10 cellular contexts compared by ENCODE assay signal in the genomic region with DNA sequence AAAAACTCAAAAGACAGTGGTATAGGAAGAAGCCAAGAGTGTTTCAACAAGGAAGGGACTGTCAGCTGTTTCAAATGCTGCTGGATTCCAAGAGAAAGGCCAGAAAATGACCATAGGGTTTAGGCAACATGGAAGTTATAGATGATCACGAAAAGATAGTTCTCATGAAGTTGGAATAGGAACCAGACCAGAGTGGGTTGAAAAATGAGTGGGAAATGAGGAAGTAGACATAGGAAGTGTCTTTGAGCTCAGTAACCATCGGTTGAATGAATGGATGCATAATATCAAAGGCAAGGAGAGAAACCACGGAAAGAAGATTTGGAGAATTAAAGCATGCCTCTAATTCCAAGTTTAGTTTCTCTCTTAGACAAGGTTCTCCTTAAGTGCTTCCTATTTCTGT. TPM values are rescaled to one million over a fixed set of nuclear protein-coding genes. Genes with fewer than 3 reads are reported as not detected.
DNase-seq lines count a peak whose midpoint lies in the region; ATAC-seq and TF ChIP-seq lines count a peak whose summit lies in the region.
"Had no signal": no experiment of that assay in that cellular context is flagged by ENCODE, and none has a peak within 500 bp of the region (broad histone marks: within the 10 kb centered on the region; RNA-seq: fewer than 3 reads in every experiment).

No MANE protein-coding gene starts in this region.

- H3K79me2 ChIP-seq in GM23338 (replicated peaks; ENCODE audit: insufficient read depth) (peaks cover 57% of the 10 kb centered on the region), hepatocyte (peaks cover 37% of the 10 kb centered on the region)

- H3K9me2 ChIP-seq in GM23338 (ENCODE audit: insufficient read depth) (no peaks in the 10 kb centered on the region), hepatocyte (replicated peaks; ENCODE audit: insufficient read depth) (no peaks in the 10 kb centered on the region)

- TF ChIP-seq CTCF in C4-2B (conservative IDR thresholded peaks at IDR 0.05) (no peak), GM23338 (conservative IDR thresholded peaks at IDR 0.05; ENCODE audit: low read depth in 2 of 2) (no peak), hepatocyte (IDR thresholded peaks at IDR 0.05; ENCODE audit: poor library complexity) (no peak), foreskin keratinocyte (conservative IDR thresholded peaks at IDR 0.05) (no peak)

- peak overlapping the region; percentile 100 for H3K4me2 ChIP-seq in GM23338
- peak overlapping the region; percentile 86 for H3K4me2 ChIP-seq in hepatocyte

- no peaks in the 10 kb centered on the region for H3K9me3 Mint-ChIP-seq in GM23338

- ATAC-seq in GM23338 = no peak
- ATAC-seq in foreskin keratinocyte = no peak
- no peak for ATAC-seq in GM21576 (IDR thresholded peaks at IDR 0.05; ENCODE audit: unreplicated experiment)

- H3K9me3 ChIP-seq in SJSA1 (replicated peaks) (no peaks in the 10 kb centered on the region), hepatocyte (ENCODE audit: low read depth) (no peaks in the 10 kb centered on the region)

- DNase-seq in GM23338 (ENCODE audit: low spot score) (no peak), SJSA1 (ENCODE audit: low read depth in 1 of 2, low spot score in 2 of 2) (no peak), hepatocyte (ENCODE audit: low spot score) (no peak), epidermal melanocyte (ENCODE audit: insufficient read length, low spot score) (no peak), foreskin keratinocyte (no peak), pons (ENCODE audit: low spot score) (no peak)
- DNase-seq: effector CD8-positive, alpha-beta T cell; substantia nigra had no signal

- H4K20me1 ChIP-seq in GM23338 (replicated peaks; ENCODE audit: insufficient read depth) (peaks cover 19% of the 10 kb centered on the region), hepatocyte (ENCODE audit: insufficient read depth, poor library complexity, severe bottlenecking) (no peaks in the 10 kb centered on the region)

- H3K4me3 ChIP-seq in GM23338 (peak overlapping the region; percentile 94), SJSA1 (peak overlapping the region; percentile 73; the same call in 1 of the 2 replicates), hepatocyte (no peak overlapping the region)

- H3F3A ChIP-seq in GM23338 (replicated peaks; ENCODE audit: low read depth) = no peaks in the 10 kb centered on the region

- no peaks in the 10 kb centered on the region for H3K27me3 ChIP-seq in GM23338 (ENCODE audit: insufficient read depth)
- no peaks in the 10 kb centered on the region for H3K27me3 ChIP-seq in SJSA1 (replicated peaks)
- no peaks in the 10 kb centered on the region for H3K27me3 ChIP-seq in hepatocyte
- H3K27me3 ChIP-seq in foreskin keratinocyte = no peaks in the 10 kb centered on the region

- peaks cover 5% of the 10 kb centered on the region; the same call in 1 of the 2 replicates for H3K36me3 ChIP-seq in GM23338 (ENCODE audit: insufficient read depth)
- peaks cover 29% of the 10 kb centered on the region for H3K36me3 ChIP-seq in SJSA1
- no peaks in the 10 kb centered on the region for H3K36me3 ChIP-seq in hepatocyte (replicated peaks; ENCODE audit: insufficient read depth, low read depth)

- peaks cover 12% of the 10 kb centered on the region for H3K4me1 ChIP-seq in GM23338 (ENCODE audit: insufficient read depth)
- H3K4me1 ChIP-seq in SJSA1 (replicated peaks) = peaks cover 46% of the 10 kb centered on the region
- no peaks in the 10 kb centered on the region for H3K4me1 ChIP-seq in hepatocyte (ENCODE audit: insufficient read depth)
- peaks cover 4% of the 10 kb centered on the region for H3K4me1 ChIP-seq in foreskin keratinocyte

- peaks cover 15% of the 10 kb centered on the region for H3K4me1 Mint-ChIP-seq in GM23338

- H2AFZ ChIP-seq in GM23338 (no peak overlapping the region), hepatocyte (no peak overlapping the region)

- peaks cover 26% of the 10 kb centered on the region for H3K36me3 Mint-ChIP-seq in GM23338 (ENCODE audit: low read depth)

- peak overlapping the region; percentile 86 for H3K4me3 Mint-ChIP-seq in GM23338

- WGBS in hepatocyte (ENCODE audit: low lambda C conversion rate, missing lambda C conversion rate) = 99% methylated on average over 3 of the region's 3 CpGs

- peak overlapping the region; percentile 94 for H3K27ac ChIP-seq in C4-2B
- H3K27ac ChIP-seq in GM23338 (ENCODE audit: low read depth) = no peak overlapping the region
- no peak overlapping the region for H3K27ac ChIP-seq in SJSA1
- H3K27ac ChIP-seq in hepatocyte = no peak overlapping the region
- no peak overlapping the region for H3K27ac ChIP-seq in foreskin keratinocyte

- H3K27me3 Mint-ChIP-seq in GM23338 (ENCODE audit: insufficient read depth, low read depth, poor library complexity) = no peaks in the 10 kb centered on the region

- H3K27ac Mint-ChIP-seq in GM23338 = peak overlapping the region; percentile 88; the same call in 1 of the 2 replicates

TF ChIP-seq in GM23338, 12 proteins besides CTCF, POLR2A, EP300 and RAD21:
- no peak for TF ChIP-seq ZNF331 (CRISPR knock-in tag; IDR thresholded peaks at IDR 0.05; ENCODE audit: low read depth)
- no peak for TF ChIP-seq JUNB (IDR thresholded peaks at IDR 0.05; ENCODE audit: unreplicated experiment)
- TF ChIP-seq, protein P1, sequence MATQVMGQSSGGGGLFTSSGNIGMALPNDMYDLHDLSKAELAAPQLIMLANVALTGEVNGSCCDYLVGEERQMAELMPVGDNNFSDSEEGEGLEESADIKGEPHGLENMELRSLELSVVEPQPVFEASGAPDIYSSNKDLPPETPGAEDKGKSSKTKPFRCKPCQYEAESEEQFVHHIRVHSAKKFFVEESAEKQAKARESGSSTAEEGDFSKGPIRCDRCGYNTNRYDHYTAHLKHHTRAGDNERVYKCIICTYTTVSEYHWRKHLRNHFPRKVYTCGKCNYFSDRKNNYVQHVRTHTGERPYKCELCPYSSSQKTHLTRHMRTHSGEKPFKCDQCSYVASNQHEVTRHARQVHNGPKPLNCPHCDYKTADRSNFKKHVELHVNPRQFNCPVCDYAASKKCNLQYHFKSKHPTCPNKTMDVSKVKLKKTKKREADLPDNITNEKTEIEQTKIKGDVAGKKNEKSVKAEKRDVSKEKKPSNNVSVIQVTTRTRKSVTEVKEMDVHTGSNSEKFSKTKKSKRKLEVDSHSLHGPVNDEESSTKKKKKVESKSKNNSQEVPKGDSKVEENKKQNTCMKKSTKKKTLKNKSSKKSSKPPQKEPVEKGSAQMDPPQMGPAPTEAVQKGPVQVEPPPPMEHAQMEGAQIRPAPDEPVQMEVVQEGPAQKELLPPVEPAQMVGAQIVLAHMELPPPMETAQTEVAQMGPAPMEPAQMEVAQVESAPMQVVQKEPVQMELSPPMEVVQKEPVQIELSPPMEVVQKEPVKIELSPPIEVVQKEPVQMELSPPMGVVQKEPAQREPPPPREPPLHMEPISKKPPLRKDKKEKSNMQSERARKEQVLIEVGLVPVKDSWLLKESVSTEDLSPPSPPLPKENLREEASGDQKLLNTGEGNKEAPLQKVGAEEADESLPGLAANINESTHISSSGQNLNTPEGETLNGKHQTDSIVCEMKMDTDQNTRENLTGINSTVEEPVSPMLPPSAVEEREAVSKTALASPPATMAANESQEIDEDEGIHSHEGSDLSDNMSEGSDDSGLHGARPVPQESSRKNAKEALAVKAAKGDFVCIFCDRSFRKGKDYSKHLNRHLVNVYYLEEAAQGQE (IDR thresholded peaks at IDR 0.05; ENCODE audit: unreplicated experiment) = no peak
- TF ChIP-seq STAT1 (IDR thresholded peaks at IDR 0.05; ENCODE audit: unreplicated experiment) = no peak
- no peak for TF ChIP-seq EZH2 (IDR thresholded peaks at IDR 0.05; ENCODE audit: low read depth, unreplicated experiment)

RNA-seq across cellular contexts. Expression of a gene that starts 1.3 kb away (rescaled TPM):
- 39.2 and 50.8 TPM in 2 replicates for total RNA-seq in GM23338 (2014; rRNA removed; shearing (Covaris generic))
- polyA plus RNA-seq in GM23338 (2016; fragmentation: Nextera tagmentation; extraction: Ambion mirVana) = 28.4 and 30.2 TPM in 2 replicates
- total RNA-seq in SJSA1 (2014; rRNA removed; shearing (Covaris generic)) = 45.7 and 55.7 TPM in 2 replicates
- 5.0 and 6.6 TPM in 2 replicates for total RNA-seq in hepatocyte
- polyA plus RNA-seq in hepatocyte = 3.5 and 7.0 TPM in 2 replicates
- total RNA-seq in foreskin keratinocyte = 32.7 and 44.7 TPM in 2 replicates
- 30.8 and 41.6 TPM in 2 replicates for polyA plus RNA-seq in foreskin keratinocyte

RNA-seq across cellular contexts. Expression of a gene that starts 11.8 kb away (rescaled TPM):
- 9.3 and 14.0 TPM in 2 replicates for total RNA-seq in GM23338 (2014; rRNA removed; shearing (Covaris generic))
- polyA plus RNA-seq in GM23338 (2016; fragmentation: Nextera tagmentation; extraction: Ambion mirVana) (4.5 and 5.3 TPM in 2 replicates), hepatocyte (0.83 and 1.9 TPM in 2 replicates), foreskin keratinocyte (3.2 and 3.5 TPM in 2 replicates)
- 0.50 and 0.55 TPM in 2 replicates for total RNA-seq in SJSA1 (2014; rRNA removed; shearing (Covaris generic))
- total RNA-seq in hepatocyte (2.0 TPM in 2 replicates), foreskin keratinocyte (7.2 and 7.7 TPM in 2 replicates)

RNA-seq across cellular contexts. Expression of a gene that starts 31.5 kb away (rescaled TPM):
- total RNA-seq in GM23338 (2014; rRNA removed; shearing (Covaris generic)) = 174 and 179 TPM in 2 replicates
- 70.7 and 72.3 TPM in 2 replicates for polyA plus RNA-seq in GM23338 (2016; fragmentation: Nextera tagmentation; extraction: Ambion mirVana)
- total RNA-seq in SJSA1 (2014; rRNA removed; shearing (Covaris generic)) = 29.9 and 33.1 TPM in 2 replicates
- 56.3 and 60.9 TPM in 2 replicates for total RNA-seq in hepatocyte
- polyA plus RNA-seq in hepatocyte = 59.8 and 64.1 TPM in 2 replicates
- total RNA-seq in foreskin keratinocyte = 86.0 and 94.9 TPM in 2 replicates
- 73.5 and 80.9 TPM in 2 replicates for polyA plus RNA-seq in foreskin keratinocyte
